Comparison of ENCODE assay signal across 21 cellular contexts in genomic region chr1:205373022-205373421, GRCh38. TPM values are rescaled to one million over a fixed set of nuclear protein-coding genes. Genes with fewer than 3 reads are reported as not detected.
DNase-seq lines count a peak whose midpoint lies in the region; ATAC-seq, FAIRE-seq and TF ChIP-seq lines count a peak whose summit lies in the region.
"Had no signal": no experiment of that assay in that cellular context is flagged by ENCODE, and none has a peak within 500 bp of the region (broad histone marks: within the 10 kb centered on the region; RNA-seq: fewer than 3 reads in every experiment).

No MANE protein-coding gene starts in this region.

- DNase-seq in GM23338 (ENCODE audit: low spot score) (peak; percentile 48), astrocyte (ENCODE audit: low read depth) (no peak), mesothelial cell of epicardium (ENCODE audit: low spot score in 2 of 2, unreplicated experiment in 2 of 2) (no peak), kidney (no peak), islet precursor cell (no peak)
- DNase-seq: activated CD4-positive, alpha-beta memory T cell treated with anti-CD3 and anti-CD28 coated beads for 36 hours; activated T-cell treated with anti-CD3 and anti-CD28 coated beads, Interleukin-2, amount 50 U/mL, for 72 hours; central memory CD4-positive, alpha-beta T cell; effector memory CD4-positive, alpha-beta T cell; mucosa of descending colon; Right ventricle myocardium superior; stimulated activated CD4-positive, alpha-beta T cell treated with anti-CD3 and anti-CD28 coated beads, Interleukin-1b, Interleukin-23, amount 100 ng/mL, for 48 hours; WERI-Rb-1 had no signal

- peak; percentile 24 for ATAC-seq in GM23338
- ATAC-seq in HG03159 (IDR thresholded peaks at IDR 0.05; ENCODE audit: unreplicated experiment), result no peak
- no peak for ATAC-seq in HG02970 (IDR thresholded peaks at IDR 0.05; ENCODE audit: low FRiP score, unreplicated experiment)
- ATAC-seq: activated T-cell treated with anti-CD3 and anti-CD28 coated beads, Interleukin-2, amount 50 U/mL, for 72 hours; mucosa of descending colon; sciatic nerve had no signal

- H3K9me3 ChIP-seq in astrocyte (ENCODE audit: insufficient read depth, low read depth, low read length) (no peaks in the 10 kb centered on the region), kidney (ENCODE audit: control insufficient read depth in 1 of 2, low read length in 2 of 2) (no peaks in the 10 kb centered on the region)
- H3K9me3 ChIP-seq: mucosa of descending colon, vagina had no signal

- H3K36me3 Mint-ChIP-seq in GM23338 (ENCODE audit: low read depth) (no peaks in the 10 kb centered on the region), astrocyte (ENCODE audit: low read depth, unreplicated experiment) (no peaks in the 10 kb centered on the region), mesothelial cell of epicardium (no peaks in the 10 kb centered on the region)
- H3K36me3 Mint-ChIP-seq: activated CD4-positive, alpha-beta memory T cell treated with anti-CD3 and anti-CD28 coated beads for 36 hours had no signal

- H3K27ac ChIP-seq in ACC112 (ENCODE audit: low read depth, low read length) (no peak overlapping the region), GM23338 (ENCODE audit: low read depth) (no peak overlapping the region), astrocyte (ENCODE audit: low read depth, low read length) (peak overlapping the region; percentile 67), kidney (ENCODE audit: low read depth in 2 of 2, low read length in 2 of 2) (no peak overlapping the region)
- H3K27ac ChIP-seq: vagina, WERI-Rb-1 had no signal

- no peaks in the 10 kb centered on the region for H3K36me3 ChIP-seq in ACC112 (ENCODE audit: insufficient read depth, low read length)
- H3K36me3 ChIP-seq in GM23338 (ENCODE audit: insufficient read depth), result no peaks in the 10 kb centered on the region
- H3K36me3 ChIP-seq in astrocyte (ENCODE audit: insufficient read depth, low read length), result no peaks in the 10 kb centered on the region
- H3K36me3 ChIP-seq in kidney (ENCODE audit: control insufficient read depth in 1 of 2, insufficient read depth in 2 of 2, low read length in 2 of 2), result no peaks in the 10 kb centered on the region
- H3K36me3 ChIP-seq: vagina, WERI-Rb-1 had no signal

- H3K4me3 ChIP-seq in ACC112 (ENCODE audit: low read depth, low read length) (peak overlapping the region; percentile 58; the same call in 1 of the 2 replicates), GM23338 (no peak overlapping the region), astrocyte (ENCODE audit: insufficient read depth, low read depth, low read length) (peak overlapping the region; percentile 14), kidney (ENCODE audit: low read length in 2 of 2) (no peak overlapping the region)
- H3K4me3 ChIP-seq: hepatocyte, mucosa of descending colon, vagina had no signal

- H4K20me1 ChIP-seq in GM23338 (replicated peaks; ENCODE audit: insufficient read depth) (no peaks in the 10 kb centered on the region), astrocyte (ENCODE audit: insufficient read depth, low read length) (no peaks in the 10 kb centered on the region)

- H3K4me2 ChIP-seq in GM23338, result peak overlapping the region; percentile 53
- peak overlapping the region; percentile 81 for H3K4me2 ChIP-seq in astrocyte (ENCODE audit: low read length)

- no peaks in the 10 kb centered on the region; the same call in 1 of the 2 replicates for H3F3A ChIP-seq in GM23338 (replicated peaks; ENCODE audit: low read depth)

- no peak overlapping the region for H2AFZ ChIP-seq in ACC112 (ENCODE audit: low read length, unreplicated experiment)
- H2AFZ ChIP-seq in GM23338, result peak overlapping the region; percentile 60
- H2AFZ ChIP-seq in astrocyte (ENCODE audit: low read depth, low read length), result no peak overlapping the region
- H2AFZ ChIP-seq: hepatocyte had no signal

- no peaks in the 10 kb centered on the region for H3K79me2 ChIP-seq in ACC112 (ENCODE audit: control insufficient read depth, insufficient read depth, low read length, unreplicated experiment)
- no peaks in the 10 kb centered on the region for H3K79me2 ChIP-seq in GM23338 (replicated peaks; ENCODE audit: insufficient read depth)
- no peaks in the 10 kb centered on the region for H3K79me2 ChIP-seq in astrocyte (ENCODE audit: insufficient read depth, low read length)
- H3K79me2 ChIP-seq: hepatocyte had no signal

- H3K9ac ChIP-seq in astrocyte (ENCODE audit: low read length) (no peak overlapping the region), kidney (ENCODE audit: low read length in 2 of 2) (no peak overlapping the region)

- peaks cover 51% of the 10 kb centered on the region for H3K4me1 ChIP-seq in ACC112 (ENCODE audit: control insufficient read depth, insufficient read depth, low read length, unreplicated experiment)
- H3K4me1 ChIP-seq in GM23338 (ENCODE audit: insufficient read depth), result peaks cover 59% of the 10 kb centered on the region
- H3K4me1 ChIP-seq in astrocyte (ENCODE audit: insufficient read depth, low read length), result peaks cover 60% of the 10 kb centered on the region
- no peaks in the 10 kb centered on the region for H3K4me1 ChIP-seq in kidney (ENCODE audit: control insufficient read depth in 1 of 2, insufficient read depth in 1 of 2, low read depth in 1 of 2, low read length in 2 of 2)

- H3K9me3 Mint-ChIP-seq in GM23338 (no peaks in the 10 kb centered on the region), astrocyte (ENCODE audit: unreplicated experiment) (no peaks in the 10 kb centered on the region), mesothelial cell of epicardium (no peaks in the 10 kb centered on the region)
- H3K9me3 Mint-ChIP-seq: activated CD4-positive, alpha-beta memory T cell treated with anti-CD3 and anti-CD28 coated beads for 36 hours; activated T-cell treated with anti-CD3 and anti-CD28 coated beads, Interleukin-2, amount 50 U/mL, for 72 hours had no signal

- H3K4me3 Mint-ChIP-seq in GM23338, result 0 out of 3 replicates have a peak overlapping the region, but pooled peaks have one; percentile 31
- H3K4me3 Mint-ChIP-seq in astrocyte (ENCODE audit: unreplicated experiment), result peak overlapping the region; percentile 56
- H3K4me3 Mint-ChIP-seq in mesothelial cell of epicardium, result peak overlapping the region; percentile 9
- H3K4me3 Mint-ChIP-seq: activated CD4-positive, alpha-beta memory T cell treated with anti-CD3 and anti-CD28 coated beads for 36 hours; activated T-cell treated with anti-CD3 and anti-CD28 coated beads, Interleukin-2, amount 50 U/mL, for 72 hours had no signal

- no peak overlapping the region for H3K27ac Mint-ChIP-seq in GM23338
- peak overlapping the region; percentile 89 for H3K27ac Mint-ChIP-seq in astrocyte (ENCODE audit: unreplicated experiment)
- no peak overlapping the region for H3K27ac Mint-ChIP-seq in mesothelial cell of epicardium
- H3K27ac Mint-ChIP-seq: activated CD4-positive, alpha-beta memory T cell treated with anti-CD3 and anti-CD28 coated beads for 36 hours; activated T-cell treated with anti-CD3 and anti-CD28 coated beads, Interleukin-2, amount 50 U/mL, for 72 hours had no signal

- no peak for FAIRE-seq in astrocyte (lab: Jason Lieb, UNC)
- FAIRE-seq in kidney (lab: Jason Lieb, UNC), result no peak

- H3K27me3 ChIP-seq in ACC112 (ENCODE audit: insufficient read depth, low read length) (no peaks in the 10 kb centered on the region), GM23338 (ENCODE audit: insufficient read depth) (no peaks in the 10 kb centered on the region), astrocyte (ENCODE audit: insufficient read depth, low read length) (no peaks in the 10 kb centered on the region)
- H3K27me3 ChIP-seq: hepatocyte, vagina had no signal

- H3K4me1 Mint-ChIP-seq in GM23338, result peaks cover 45% of the 10 kb centered on the region
- H3K4me1 Mint-ChIP-seq in astrocyte (ENCODE audit: low read depth, unreplicated experiment), result peaks cover 67% of the 10 kb centered on the region
- peaks cover 39% of the 10 kb centered on the region for H3K4me1 Mint-ChIP-seq in mesothelial cell of epicardium

- TF ChIP-seq CTCF in GM23338 (conservative IDR thresholded peaks at IDR 0.05; ENCODE audit: low read depth in 2 of 2) (no peak), astrocyte (IDR thresholded peaks at IDR 0.05; ENCODE audit: insufficient read depth, low read depth, low read length) (no peak), mesothelial cell of epicardium (IDR thresholded peaks at IDR 0.05; ENCODE audit: unreplicated experiment) (no peak), kidney (IDR thresholded peaks at IDR 0.05; ENCODE audit: borderline replicate concordance, extremely low read depth, insufficient read depth) (no peak)

- intact Hi-C loops in kidney (cut with DNase I), result no loop called here

- H3K27me3 Mint-ChIP-seq in GM23338 (ENCODE audit: insufficient read depth, low read depth, poor library complexity) (peaks cover 6% of the 10 kb centered on the region), astrocyte (ENCODE audit: low read depth, unreplicated experiment) (no peaks in the 10 kb centered on the region), mesothelial cell of epicardium (ENCODE audit: low read depth) (peaks cover 8% of the 10 kb centered on the region)
- H3K27me3 Mint-ChIP-seq: activated CD4-positive, alpha-beta memory T cell treated with anti-CD3 and anti-CD28 coated beads for 36 hours had no signal

- H3K9me2 ChIP-seq in GM23338 (ENCODE audit: insufficient read depth), result no peaks in the 10 kb centered on the region

TF ChIP-seq in GM23338, 12 proteins besides CTCF, POLR2A, EP300 and RAD21 (continues in another document):
- no peak for TF ChIP-seq CREB1 (CRISPR knock-in tag; IDR thresholded peaks at IDR 0.05; ENCODE audit: low read depth)
- TF ChIP-seq JUNB (IDR thresholded peaks at IDR 0.05; ENCODE audit: unreplicated experiment), result no peak
- no peak for TF ChIP-seq POLR2AphosphoS5 (IDR thresholded peaks at IDR 0.05; ENCODE audit: low read depth)

RNA-seq across cellular contexts. Expression of gene KLHDC8A, which starts 16.3 kb away (rescaled TPM):
- 2.4 and 2.8 TPM in 2 replicates for total RNA-seq in GM23338 (2014; rRNA removed; shearing (Covaris generic))
- polyA plus RNA-seq in GM23338 (2016; fragmentation: Nextera tagmentation; extraction: Ambion mirVana), result 1.3 and 1.7 TPM in 2 replicates
- total RNA-seq in astrocyte, result 0.39 and 0.50 TPM in 2 replicates
- total RNA-seq in mesothelial cell of epicardium, result 0.51 to 1.2 TPM (median 0.79 TPM) in 3 replicates
- total RNA-seq in kidney, result not detected
- polyA plus RNA-seq in kidney (ENCODE audit: insufficient read depth, low read depth, low replicate concordance), result not detected
- total RNA-seq: activated CD4-positive, alpha-beta memory T cell treated with anti-CD3 and anti-CD28 coated beads for 36 hours; activated T-cell treated with anti-CD3 and anti-CD28 coated beads, Interleukin-2, amount 50 U/mL, for 72 hours; omental fat pad; T-helper 1 cell treated with Interleukin-12 subunit alpha and Interleukin-12 subunit beta and Interleukin-4 antibody, amounts not matched to agents 30 ng/mL and 1 ng/mL, for 36 hours; vagina had no signal

RNA-seq across cellular contexts. Expression of gene LEMD1, which starts 48.8 kb away (rescaled TPM):
- 10.7 and 14.7 TPM in 2 replicates for total RNA-seq in GM23338 (2014; rRNA removed; shearing (Covaris generic))
- polyA plus RNA-seq in GM23338 (2016; fragmentation: Nextera tagmentation; extraction: Ambion mirVana) (3.7 and 4.7 TPM in 2 replicates), kidney (ENCODE audit: insufficient read depth, low read depth, low replicate concordance) (not detected)
- total RNA-seq in astrocyte (2.5 and 3.1 TPM in 2 replicates), mesothelial cell of epicardium (1.3 to 1.9 TPM (median 1.6 TPM) in 3 replicates), kidney (6.5 TPM)
- total RNA-seq: mucosa of descending colon, Right ventricle myocardium superior, sciatic nerve, vagina had no signal

RNA-seq across cellular contexts. Expression of gene NUAK2, which starts 51.5 kb away (rescaled TPM):
- 10.4 and 15.3 TPM in 2 replicates for total RNA-seq in GM23338 (2014; rRNA removed; shearing (Covaris generic))
- polyA plus RNA-seq in GM23338 (2016; fragmentation: Nextera tagmentation; extraction: Ambion mirVana), result 7.7 and 7.8 TPM in 2 replicates
- total RNA-seq in astrocyte, result 35.3 and 49.4 TPM in 2 replicates
- 5.7 to 6.2 TPM (median 5.8 TPM) in 3 replicates for total RNA-seq in mesothelial cell of epicardium
- 19.4 TPM for total RNA-seq in kidney
- 15.1 TPM for polyA plus RNA-seq in kidney (ENCODE audit: insufficient read depth, low read depth, low replicate concordance)

Comparison
In these comparisons a context has a peak if more than half of its experiments do, and no peak if none do; other contexts are left out.
1. H3K4me3 ChIP-seq: peak in ACC112 (single experiment) and astrocyte (single experiment); none in GM23338 (single experiment) and kidney (0 of 2).
2. Peak in every context shown above with its lines, with median percentiles within 50 percentile points of each other: H3K4me3 Mint-ChIP-seq.